In genomic region chr22:49810363-49811013, GRCh38 we compare ENCODE assay signal across 1 cellular context.
TF ChIP-seq lines count a peak whose summit lies in the region.

No MANE protein-coding gene starts in this region.

TF ChIP-seq in IMR-90, 13 proteins besides CTCF, POLR2A, EP300 and RAD21:
- no peak for TF ChIP-seq USF2 (IDR thresholded peaks at IDR 0.05; ENCODE audit: low read depth, low read length)
- TF ChIP-seq RCOR1 (IDR thresholded peaks at IDR 0.05; ENCODE audit: insufficient replicate concordance, low read length), result no peak
- TF ChIP-seq MAZ (IDR thresholded peaks at IDR 0.05; ENCODE audit: borderline replicate concordance, low read depth, low read length), result no peak
- TF ChIP-seq CHD1 (IDR thresholded peaks at IDR 0.05; ENCODE audit: low read depth, low read length), result no peak
- TF ChIP-seq RFX5 (IDR thresholded peaks at IDR 0.05; ENCODE audit: low read depth, low read length), result no peak
- no peak for TF ChIP-seq MXI1 (IDR thresholded peaks at IDR 0.05; ENCODE audit: borderline replicate concordance, low read depth, low read length)
- TF ChIP-seq ELK1 (IDR thresholded peaks at IDR 0.05; ENCODE audit: borderline replicate concordance, low read depth, low read length), result no peak
- TF ChIP-seq FOS (IDR thresholded peaks at IDR 0.05; ENCODE audit: low read depth, low read length), result no peak
- no peak for TF ChIP-seq SMC3 (IDR thresholded peaks at IDR 0.05; ENCODE audit: low read depth, low read length)
- no peak for TF ChIP-seq MAFK (IDR thresholded peaks at IDR 0.05; ENCODE audit: low read depth, low read length)
- TF ChIP-seq CEBPB (IDR thresholded peaks at IDR 0.05; ENCODE audit: low read depth, low read length), result no peak
- no peak for TF ChIP-seq BHLHE40 (IDR thresholded peaks at IDR 0.05; ENCODE audit: low read depth, low read length)
- TF ChIP-seq NFE2L2 (IDR thresholded peaks at IDR 0.05; ENCODE audit: low read depth, low read length), result no peak
TF ChIP-seq in IMR-90: peak in this region for 0.
